Comparison of ENCODE assay signal across 1 cellular context in genomic region chr20:1920826-1921225, GRCh38.
TF ChIP-seq lines count a peak whose summit lies in the region.

No MANE protein-coding gene starts in this region.

TF ChIP-seq in H1, 55 proteins besides CTCF, POLR2A, EP300 and RAD21 (continued from another document):
- TF ChIP-seq GABPA (IDR thresholded peaks at IDR 0.05; ENCODE audit: borderline replicate concordance, insufficient read depth, low read length) (no peak), TAF1 (IDR thresholded peaks at IDR 0.05; ENCODE audit: low read depth, low read length) (no peak), PHF8 (conservative IDR thresholded peaks at IDR 0.05; ENCODE audit: low read depth, low read length) (no peak), SAP30 (IDR thresholded peaks at IDR 0.05; ENCODE audit: insufficient read depth, insufficient replicate concordance, low read length) (no peak), ATF2 (IDR thresholded peaks at IDR 0.05; ENCODE audit: low read length) (no peak), TAF7 (optimal IDR thresholded peaks at IDR 0.05; ENCODE audit: borderline replicate concordance, low read depth, low read length) (no peak), NRF1 (IDR thresholded peaks at IDR 0.05; ENCODE audit: low read depth, low read length) (no peak), CEBPB (IDR thresholded peaks at IDR 0.05; ENCODE audit: low read depth, low read length) (no peak), SP4 (IDR thresholded peaks at IDR 0.05; ENCODE audit: low read length) (no peak), ZNF274 (IDR thresholded peaks at IDR 0.05; ENCODE audit: borderline replicate concordance, extremely low read depth, low read length) (no peak), RBBP5 (IDR thresholded peaks at IDR 0.05; ENCODE audit: borderline replicate concordance, low read depth, low read length) (no peak), RNF2 (IDR thresholded peaks at IDR 0.05; ENCODE audit: borderline replicate concordance, low read depth, low read length, missing control alignments, poor library complexity, severe bottlenecking) (no peak), FOSL1 (IDR thresholded peaks at IDR 0.05; ENCODE audit: insufficient read depth, low read depth, low read length) (no peak)
TF ChIP-seq in H1: peak in this region for 0.
